Comparison of ENCODE assay signal across 8 cellular contexts in genomic region chr9:137217276-137218211, GRCh38. TPM values are rescaled to one million over a fixed set of nuclear protein-coding genes. Genes with fewer than 3 reads are reported as not detected.
DNase-seq lines count a peak whose midpoint lies in the region; ATAC-seq and TF ChIP-seq lines count a peak whose summit lies in the region.
"Had no signal": no experiment of that assay in that cellular context is flagged by ENCODE, and none has a peak within 500 bp of the region (broad histone marks: within the 10 kb centered on the region; RNA-seq: fewer than 3 reads in every experiment).

No MANE protein-coding gene starts in this region.

- TF ChIP-seq EP300 in transverse colon (IDR thresholded peaks at IDR 0.05; ENCODE audit: low read depth) = no peak

- peak; percentile 94 for TF ChIP-seq POLR2A in transverse colon (IDR thresholded peaks at IDR 0.05)

- H3K9ac ChIP-seq in HUES6 (ENCODE audit: low read length) = no peak overlapping the region

- in situ Hi-C loops in transverse colon (cut with MboI; ENCODE audit: low pct_ligation_motif_present in 1 of 4, low pct_unique_long_range_greater_than_20kb in 1 of 4, low sequenced_read_pairs in 3 of 4) = loop anchor here in 1 of 4 donors (25.0 kb wide), 1 partner anchor 105 kb away; the partner anchor contains the start of gene DPP7

- intact Hi-C loops in left colon (cut with DNase I, micrococcal nuclease) (no loop called here), transverse colon (cut with DNase I; ENCODE audit: low total_unique reads) (no loop called here)

- TF ChIP-seq CTCF in WERI-Rb-1 (IDR thresholded peaks at IDR 0.05; ENCODE audit: low read depth, low read length) (no peak), transverse colon (IDR thresholded peaks at IDR 0.05) (peak in 1 of 5 experiments; percentile 45)

- ATAC-seq in left colon = peak; percentile 80
- ATAC-seq: stimulated activated effector memory CD8-positive, alpha-beta T cell treated with anti-CD3 and anti-CD28 coated beads, Interleukin-12 subunit alpha, Interleukin-12 subunit beta, amount 100 ng/mL, for 72 hours had no signal

- DNase-seq in WERI-Rb-1 (peak; percentile 64), left colon (peak; percentile 92), transverse colon (peak; percentile 93), activated T-cell treated with anti-CD3 and anti-CD28 coated beads for 4 hours (no peak)
- DNase-seq in activated naive CD4-positive, alpha-beta T cell treated with anti-CD3 and anti-CD28 coated beads, Interleukin-2, amount 50 U/mL, for 16 hours = no peak
- DNase-seq in NK-92 treated with Interleukin-12 subunit alpha and Interleukin-12 subunit beta, amount 100 ng/mL, for 24 hours (lab: John Stamatoyannopoulos, UW) = no peak

- H3K27ac ChIP-seq in HUES6 (ENCODE audit: low read depth, low read length) = no peak overlapping the region
- no peak overlapping the region for H3K27ac ChIP-seq in WERI-Rb-1
- peak overlapping the region; percentile 83 to 89 (median 85) for H3K27ac ChIP-seq in transverse colon

- H3K27me3 ChIP-seq in HUES6 (ENCODE audit: control insufficient read depth, insufficient read depth, low read length) (peaks cover 3% of the 10 kb centered on the region), WERI-Rb-1 (ENCODE audit: insufficient read depth, low read depth, severe bottlenecking) (no peaks in the 10 kb centered on the region), transverse colon (no peaks in the 10 kb centered on the region)

- peaks cover 42% of the 10 kb centered on the region for H3K36me3 ChIP-seq in HUES6 (ENCODE audit: control insufficient read depth, insufficient read depth, low read length)
- no peaks in the 10 kb centered on the region for H3K36me3 ChIP-seq in WERI-Rb-1
- H3K36me3 ChIP-seq in transverse colon = no peaks in the 10 kb centered on the region

- H3K9me3 ChIP-seq in HUES6 (ENCODE audit: control insufficient read depth, insufficient read depth, low read depth, low read length) = no peaks in the 10 kb centered on the region
- H3K9me3 ChIP-seq in WERI-Rb-1 (ENCODE audit: severe bottlenecking) = no peaks in the 10 kb centered on the region
- H3K9me3 ChIP-seq in transverse colon = no peaks in the 10 kb centered on the region

- H3K4me1 ChIP-seq in HUES6 (ENCODE audit: control insufficient read depth, insufficient read depth, low read length) (peaks cover 22% of the 10 kb centered on the region), transverse colon (peaks cover 5 to 34% (median 32%) of the 10 kb centered on the region in 4 donors)

- 42% methylated on average over 33 of the region's 36 CpGs; no CpG with 5 or more reads in 1 of the 2 donors for WGBS in transverse colon (ENCODE audit: low coverage in 1 of 2), 2 donors

- H3K4me3 ChIP-seq in HUES6 (ENCODE audit: low read depth, low read length) = peak overlapping the region; percentile 18
- H3K4me3 ChIP-seq in WERI-Rb-1 (ENCODE audit: low read depth, low read length) = no peak overlapping the region
- H3K4me3 ChIP-seq in transverse colon = peak overlapping the region in 3 of 4 donors; percentile 26 to 47 (median 31)

RNA-seq across cellular contexts. Expression of gene RNF208, which starts 4.5 kb away (rescaled TPM):
- 1 to 10 TPM; 5.1 to 9.7 TPM for total RNA-seq in left colon
- total RNA-seq in transverse colon = 10 to 100 TPM in 1 of 4 donors, 1 to 10 TPM in 2, not detected in 1; 2.3 to 26.5 (median 7.5) TPM

RNA-seq across cellular contexts. Expression of gene CYSRT1, which starts 7.4 kb away (rescaled TPM):
- total RNA-seq in left colon (under 1 TPM; 0.43 to 0.47 TPM), transverse colon (not detected)

RNA-seq across cellular contexts. Expression of gene RNF224, which starts 9.8 kb away (rescaled TPM):
- total RNA-seq in left colon (not detected), transverse colon (not detected)

RNA-seq across cellular contexts. Expression of gene NDOR1, which starts 12.0 kb away (rescaled TPM):
- total RNA-seq in left colon (10 to 100 TPM; 12.1 to 18.8 TPM), transverse colon (10 to 100 TPM; 14.3 to 47.5 (median 22.0) TPM)

RNA-seq across cellular contexts. Expression of gene TMEM203, which starts 12.1 kb away (rescaled TPM):
- total RNA-seq in left colon (10 to 100 TPM; 36.2 to 40.0 TPM), transverse colon (10 to 100 TPM; 18.9 to 42.1 (median 28.7) TPM)

Comparison
In these comparisons a context has a peak if more than half of its experiments do, and no peak if none do; other contexts are left out.
1. H3K27ac ChIP-seq: peak in transverse colon (4 of 4); none in HUES6 (single experiment) and WERI-Rb-1 (single experiment).
2. DNase-seq: peak in WERI-Rb-1 (single experiment), left colon (2 of 2) and transverse colon (single experiment); none in activated naive CD4-positive, alpha-beta T cell treated with anti-CD3 and anti-CD28 coated beads, Interleukin-2, amount 50 U/mL, for 16 hours (single experiment), NK-92 treated with Interleukin-12 subunit alpha and Interleukin-12 subunit beta, amount 100 ng/mL, for 24 hours (single experiment) and activated T-cell treated with anti-CD3 and anti-CD28 coated beads for 4 hours (single experiment).